1 cellular context compared by ENCODE assay signal in the genomic region with DNA sequence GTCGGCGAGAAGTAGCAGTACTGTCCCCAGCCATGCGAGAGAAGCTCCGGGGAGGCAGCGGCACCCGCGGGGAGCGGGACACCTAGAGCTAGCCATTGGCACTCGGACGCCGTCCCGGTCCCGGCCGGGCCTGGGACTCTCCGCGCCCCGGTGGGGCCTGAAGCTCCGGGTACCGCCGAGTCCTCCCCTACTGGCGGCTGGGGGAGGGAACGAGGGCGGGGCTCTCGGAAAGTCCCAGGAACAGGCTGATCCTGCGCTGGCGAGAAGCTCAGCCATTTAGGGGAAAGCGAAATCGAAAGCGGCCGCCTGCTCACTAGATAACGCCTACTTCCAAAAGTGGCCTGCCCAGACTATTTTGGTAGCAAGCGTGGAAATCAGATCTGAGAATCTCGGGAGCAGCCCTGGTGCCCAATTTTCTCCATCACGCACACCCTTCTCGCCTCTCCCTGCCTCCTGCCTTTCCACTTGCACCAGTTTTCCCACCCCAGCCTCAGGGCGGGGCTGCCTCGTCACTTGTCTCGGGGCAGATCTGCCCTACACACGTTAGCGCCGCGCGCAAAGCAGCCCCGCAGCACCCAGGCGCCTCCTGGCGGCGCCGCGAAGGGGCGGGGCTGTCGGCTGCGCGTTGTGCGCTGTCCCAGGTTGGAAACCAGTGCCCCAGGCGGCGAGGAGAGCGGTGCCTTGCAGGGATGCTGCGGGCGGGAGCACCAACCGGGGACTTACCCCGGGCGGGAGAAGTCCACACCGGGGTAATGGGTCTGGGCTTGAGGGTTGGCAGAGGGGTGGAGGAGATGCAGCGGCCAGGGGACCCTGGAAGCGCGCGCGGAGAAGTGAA.
TF ChIP-seq lines count a peak whose summit lies in the region.

TSS of gene PSMB9 (plus strand) at position 652 of the 835 bp plus-strand sequence. CDS start at position 690, 38 bp downstream.
TSS of gene TAP1 (minus strand) at position 164 of the 835 bp plus-strand sequence. CDS start at position 96, 68 bp downstream.

TF ChIP-seq in HepG2, 621 proteins besides CTCF, POLR2A, EP300 and RAD21 (continued from another document and continues in another):
- TF ChIP-seq ZBTB4 (CRISPR knock-in tag; IDR thresholded peaks at IDR 0.05; ENCODE audit: borderline replicate concordance) (no peak), KAT8 (CRISPR knock-in tag; IDR thresholded peaks at IDR 0.05) (peak; percentile 83), ZXDC (CRISPR knock-in tag; IDR thresholded peaks at IDR 0.05) (0 out of 2 replicates have a peak, but pooled peaks have one; percentile 6), NR2F1 (CRISPR knock-in tag; IDR thresholded peaks at IDR 0.05) (no peak), TGIF2 (CRISPR knock-in tag; IDR thresholded peaks at IDR 0.05) (peak; percentile 55; the same call in 1 of the 2 replicates), BRD4 (CRISPR knock-in tag; IDR thresholded peaks at IDR 0.05) (peak; percentile 51), SMYD3 (CRISPR knock-in tag; IDR thresholded peaks at IDR 0.05) (peak; percentile 39; the same call in 1 of the 2 replicates), SSRP1 (CRISPR knock-in tag; IDR thresholded peaks at IDR 0.05) (no peak), HNRNPUL1 (IDR thresholded peaks at IDR 0.05; ENCODE audit: low read depth, low read length) (no peak), ARNTL (CRISPR knock-in tag; IDR thresholded peaks at IDR 0.05) (peak; percentile 82), DR1 (CRISPR knock-in tag; IDR thresholded peaks at IDR 0.05) (peak; percentile 42), SRSF9 (IDR thresholded peaks at IDR 0.05; ENCODE audit: borderline replicate concordance, insufficient read depth, low read depth, low read length, poor library complexity, severe bottlenecking) (no peak), MAFF (IDR thresholded peaks at IDR 0.05; ENCODE audit: low read depth, low read length) (no peak), ZSCAN21 (CRISPR knock-in tag; IDR thresholded peaks at IDR 0.05; ENCODE audit: borderline replicate concordance) (peak; percentile 44), ZNF772 (CRISPR knock-in tag; IDR thresholded peaks at IDR 0.05) (peak; percentile 85; the same call in 1 of the 2 replicates), SIX1 (CRISPR knock-in tag; IDR thresholded peaks at IDR 0.05; ENCODE audit: borderline replicate concordance) (no peak; the same call in 1 of the 2 replicates), MXD3 (CRISPR knock-in tag; IDR thresholded peaks at IDR 0.05) (peak; percentile 55; the same call in 1 of the 2 replicates), MBD4 (IDR thresholded peaks at IDR 0.05; ENCODE audit: borderline replicate concordance, low read length) (no peak), SKIL (CRISPR knock-in tag; IDR thresholded peaks at IDR 0.05; ENCODE audit: borderline replicate concordance) (peak; percentile 39; the same call in 1 of the 2 replicates), CBX2 (IDR thresholded peaks at IDR 0.05; ENCODE audit: low read depth, low read length) (no peak), CBX2 (CRISPR knock-in tag; IDR thresholded peaks at IDR 0.05; ENCODE audit: low read depth) (no peak), ATF4 (CRISPR knock-in tag; IDR thresholded peaks at IDR 0.05) (peak in 1 of 2 experiments; percentile 52; a peak in 2 of 4 replicates), REPIN1 (CRISPR knock-in tag; IDR thresholded peaks at IDR 0.05; ENCODE audit: borderline replicate concordance, low read depth) (peak; percentile 91), SMC3 (IDR thresholded peaks at IDR 0.05; ENCODE audit: low read length) (peak; percentile 40; the same call in 1 of the 2 replicates), ZNF615 (CRISPR knock-in tag; IDR thresholded peaks at IDR 0.05; ENCODE audit: borderline replicate concordance) (no peak; the same call in 1 of the 2 replicates), SOX6 (IDR thresholded peaks at IDR 0.05) (no peak), SOX6 (CRISPR knock-in tag; IDR thresholded peaks at IDR 0.05) (0 out of 2 replicates have a peak, but pooled peaks have one; percentile 6), NFYC (CRISPR knock-in tag; IDR thresholded peaks at IDR 0.05) (peak; percentile 45), ZNF749 (CRISPR knock-in tag; IDR thresholded peaks at IDR 0.05; ENCODE audit: borderline replicate concordance) (no peak; the same call in 1 of the 2 replicates), U2AF2 (IDR thresholded peaks at IDR 0.05; ENCODE audit: low read depth, low read length) (no peak), KDM4B (CRISPR knock-in tag; IDR thresholded peaks at IDR 0.05) (no peak), ZNF558 (CRISPR knock-in tag; IDR thresholded peaks at IDR 0.05; ENCODE audit: borderline replicate concordance) (peak; percentile 86; the same call in 1 of the 2 replicates), TMF1 (CRISPR knock-in tag; IDR thresholded peaks at IDR 0.05; ENCODE audit: low read depth) (no peak; the same call in 1 of the 2 replicates), POGZ (CRISPR knock-in tag; IDR thresholded peaks at IDR 0.05) (peak; percentile 74), KDM5A (IDR thresholded peaks at IDR 0.05; ENCODE audit: borderline replicate concordance, low read length) (peak; percentile 58; the same call in 1 of the 2 replicates), RFX3 (CRISPR knock-in tag; IDR thresholded peaks at IDR 0.05) (no peak), LCORL (IDR thresholded peaks at IDR 0.05) (no peak), LCORL (CRISPR knock-in tag; IDR thresholded peaks at IDR 0.05) (peak; percentile 93), TAF1 (CRISPR knock-in tag; IDR thresholded peaks at IDR 0.05) (peak; percentile 66)
- TF ChIP-seq, protein P1, sequence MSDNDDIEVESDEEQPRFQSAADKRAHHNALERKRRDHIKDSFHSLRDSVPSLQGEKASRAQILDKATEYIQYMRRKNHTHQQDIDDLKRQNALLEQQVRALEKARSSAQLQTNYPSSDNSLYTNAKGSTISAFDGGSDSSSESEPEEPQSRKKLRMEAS (IDR thresholded peaks at IDR 0.05), result peak; percentile 73; the same call in 1 of the 2 replicates
- TF ChIP-seq, protein P2, sequence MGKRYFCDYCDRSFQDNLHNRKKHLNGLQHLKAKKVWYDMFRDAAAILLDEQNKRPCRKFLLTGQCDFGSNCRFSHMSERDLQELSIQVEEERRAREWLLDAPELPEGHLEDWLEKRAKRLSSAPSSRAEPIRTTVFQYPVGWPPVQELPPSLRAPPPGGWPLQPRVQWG (CRISPR knock-in tag; IDR thresholded peaks at IDR 0.05; ENCODE audit: borderline replicate concordance, low read depth), result no peak
- TF ChIP-seq, protein P3, sequence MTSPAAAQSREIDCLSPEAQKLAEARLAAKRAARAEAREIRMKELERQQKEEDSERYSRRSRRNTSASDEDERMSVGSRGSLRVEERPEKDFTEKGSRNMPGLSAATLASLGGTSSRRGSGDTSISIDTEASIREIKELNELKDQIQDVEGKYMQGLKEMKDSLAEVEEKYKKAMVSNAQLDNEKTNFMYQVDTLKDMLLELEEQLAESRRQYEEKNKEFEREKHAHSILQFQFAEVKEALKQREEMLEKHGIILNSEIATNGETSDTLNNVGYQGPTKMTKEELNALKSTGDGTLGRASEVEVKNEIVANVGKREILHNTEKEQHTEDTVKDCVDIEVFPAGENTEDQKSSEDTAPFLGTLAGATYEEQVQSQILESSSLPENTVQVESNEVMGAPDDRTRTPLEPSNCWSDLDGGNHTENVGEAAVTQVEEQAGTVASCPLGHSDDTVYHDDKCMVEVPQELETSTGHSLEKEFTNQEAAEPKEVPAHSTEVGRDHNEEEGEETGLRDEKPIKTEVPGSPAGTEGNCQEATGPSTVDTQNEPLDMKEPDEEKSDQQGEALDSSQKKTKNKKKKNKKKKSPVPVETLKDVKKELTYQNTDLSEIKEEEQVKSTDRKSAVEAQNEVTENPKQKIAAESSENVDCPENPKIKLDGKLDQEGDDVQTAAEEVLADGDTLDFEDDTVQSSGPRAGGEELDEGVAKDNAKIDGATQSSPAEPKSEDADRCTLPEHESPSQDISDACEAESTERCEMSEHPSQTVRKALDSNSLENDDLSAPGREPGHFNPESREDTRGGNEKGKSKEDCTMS (CRISPR knock-in tag; conservative IDR thresholded peaks at IDR 0.05), result no peak
